ENCODE assay signal across 8 cellular contexts in genomic region chr12:102095677-102096263, GRCh38. TPM values are rescaled to one million over a fixed set of nuclear protein-coding genes. Genes with fewer than 3 reads are reported as not detected.
A peak's percentile ranks its signal among the peaks of the same experiment; 100 is the strongest.
DNase-seq lines count a peak whose midpoint lies in the region; ATAC-seq, FAIRE-seq and TF ChIP-seq lines count a peak whose summit lies in the region.

No MANE protein-coding gene starts in this region.

- H4K8ac ChIP-seq in mesenchymal stem cell (ENCODE audit: low read length) = no peak overlapping the region

- peaks cover 3% of the 10 kb centered on the region for H3K79me1 ChIP-seq in mesenchymal stem cell (replicated peaks; ENCODE audit: low read length, poor library complexity, severe bottlenecking)

- in situ Hi-C loops in astrocyte of the spinal cord (cut with HindIII; ENCODE audit: low sequenced_read_pairs) = no loop called here

- no peak overlapping the region for H2AK5ac ChIP-seq in mesenchymal stem cell (ENCODE audit: low read length, severe bottlenecking)

- DNase-seq in CD4-positive, CD25-positive, alpha-beta regulatory T cell = peak in 2 of 3 donors; percentile 12 to 58
- DNase-seq in NCI-H2081 (lab: John Stamatoyannopoulos, UW) (peak; percentile 11 to 24), astrocyte of the spinal cord (ENCODE audit: low read depth, low spot score) (peak; percentile 31), mesenchymal stem cell (peak; percentile 48), NCI-H1048 (lab: John Stamatoyannopoulos, UW) (no peak), kidney (no peak)

- H2BK15ac ChIP-seq in mesenchymal stem cell (ENCODE audit: low read depth, poor library complexity, severe bottlenecking) = no peak overlapping the region

- TF ChIP-seq CTCF in astrocyte of the spinal cord (IDR thresholded peaks at IDR 0.05; ENCODE audit: low read depth, low read length) (peak; percentile 55), kidney (IDR thresholded peaks at IDR 0.05; ENCODE audit: borderline replicate concordance, extremely low read depth, insufficient read depth) (no peak)

- 82% methylated on average over 2 of the region's 2 CpGs for WGBS in mesenchymal stem cell

- no peak overlapping the region for H3K4me2 ChIP-seq in mesenchymal stem cell (ENCODE audit: low read length, poor library complexity, severe bottlenecking)

- H3K4ac ChIP-seq in mesenchymal stem cell (ENCODE audit: low read depth in 1 of 2, low read length in 2 of 2) = no peak overlapping the region

- H3K4me1 Mint-ChIP-seq in CD4-positive, CD25-positive, alpha-beta regulatory T cell = peaks cover 0 to 27% (median 10%) of the 10 kb centered on the region in 4 donors

- no peak overlapping the region for H3K9ac ChIP-seq in mesenchymal stem cell (ENCODE audit: low read length)
- H3K9ac ChIP-seq in kidney (ENCODE audit: low read length in 2 of 2) = no peak overlapping the region

- H2AFZ ChIP-seq in mesenchymal stem cell (ENCODE audit: low read depth, low read length) = no peak overlapping the region

- no peak overlapping the region for H2BK5ac ChIP-seq in mesenchymal stem cell (ENCODE audit: low read depth, low read length, poor library complexity, severe bottlenecking)

- H2BK12ac ChIP-seq in mesenchymal stem cell (ENCODE audit: low read length in 2 of 2) = no peak overlapping the region

- no peak for FAIRE-seq in kidney (lab: Jason Lieb, UNC)

- no peaks in the 10 kb centered on the region for H3K27me3 ChIP-seq in CD4-positive, CD25-positive, alpha-beta regulatory T cell (ENCODE audit: control insufficient read depth, insufficient read depth, low read length)
- H3K27me3 ChIP-seq in mesenchymal stem cell (ENCODE audit: control insufficient read depth in 1 of 2, insufficient read depth in 1 of 2, low read length in 2 of 2) = no peaks in the 10 kb centered on the region

- H3K36me3 Mint-ChIP-seq in CD4-positive, CD25-positive, alpha-beta regulatory T cell = peaks cover 22% of the 10 kb centered on the region

- peak; percentile 50 to 58 for ATAC-seq in CD4-positive, CD25-positive, alpha-beta regulatory T cell (ENCODE audit: low read depth in 2 of 2)
- ATAC-seq in GM18868 (IDR thresholded peaks at IDR 0.05; ENCODE audit: unreplicated experiment) (peak; percentile 74), HG02759 (IDR thresholded peaks at IDR 0.05; ENCODE audit: unreplicated experiment) (no peak)

- no peak overlapping the region for H3K4me3 Mint-ChIP-seq in CD4-positive, CD25-positive, alpha-beta regulatory T cell

- no peaks in the 10 kb centered on the region for H3K27me3 Mint-ChIP-seq in CD4-positive, CD25-positive, alpha-beta regulatory T cell

- no peaks in the 10 kb centered on the region for H3K9me3 ChIP-seq in CD4-positive, CD25-positive, alpha-beta regulatory T cell (ENCODE audit: control insufficient read depth in 2 of 2, low read length in 2 of 2)
- H3K9me3 ChIP-seq in mesenchymal stem cell (ENCODE audit: control insufficient read depth, low read length) (no peaks in the 10 kb centered on the region), kidney (ENCODE audit: control insufficient read depth in 1 of 2, low read length in 2 of 2) (no peaks in the 10 kb centered on the region)

- no peak overlapping the region for H3K18ac ChIP-seq in mesenchymal stem cell (ENCODE audit: low read depth in 1 of 2, low read length in 2 of 2)

- H3K27ac Mint-ChIP-seq in CD4-positive, CD25-positive, alpha-beta regulatory T cell = no peak overlapping the region

- no peak overlapping the region for H3K4me3 ChIP-seq in CD4-positive, CD25-positive, alpha-beta regulatory T cell (ENCODE audit: low read depth, low read length)
- H3K4me3 ChIP-seq in astrocyte of the spinal cord (ENCODE audit: low read depth, low read length) (no peak overlapping the region), mesenchymal stem cell (ENCODE audit: insufficient read depth in 1 of 2, low read depth in 1 of 2, low read length in 2 of 2) (no peak overlapping the region), kidney (ENCODE audit: low read length in 2 of 2) (no peak overlapping the region)

- intact Hi-C loops in kidney (cut with DNase I) = no loop called here

- H3K36me3 ChIP-seq in CD4-positive, CD25-positive, alpha-beta regulatory T cell (ENCODE audit: control insufficient read depth, insufficient read depth, low read length) = peaks cover 34% of the 10 kb centered on the region
- peaks cover 3 to 47% of the 10 kb centered on the region in 2 experiments for H3K36me3 ChIP-seq in mesenchymal stem cell (ENCODE audit: control insufficient read depth in 1 of 2, insufficient read depth in 2 of 2, low read depth in 1 of 2, low read length in 2 of 2)
- peaks cover 7 to 11% of the 10 kb centered on the region in 2 donors for H3K36me3 ChIP-seq in kidney (ENCODE audit: control insufficient read depth in 1 of 2, insufficient read depth in 2 of 2, low read length in 2 of 2)

- H2BK120ac ChIP-seq in mesenchymal stem cell (ENCODE audit: low read depth, low read length) = no peak overlapping the region

- no peak overlapping the region for H3K27ac ChIP-seq in CD4-positive, CD25-positive, alpha-beta regulatory T cell (ENCODE audit: insufficient read depth, low read length, poor library complexity, severe bottlenecking)
- H3K27ac ChIP-seq in mesenchymal stem cell (ENCODE audit: low read length, poor library complexity, severe bottlenecking) = no peak overlapping the region
- no peak overlapping the region for H3K27ac ChIP-seq in kidney (ENCODE audit: low read depth in 2 of 2, low read length in 2 of 2)

- H4K91ac ChIP-seq in mesenchymal stem cell (ENCODE audit: low read length) = no peak overlapping the region

- H3K23ac ChIP-seq in mesenchymal stem cell (ENCODE audit: low read length in 2 of 2) = no peak overlapping the region

- no peaks in the 10 kb centered on the region for H3K4me1 ChIP-seq in CD4-positive, CD25-positive, alpha-beta regulatory T cell (ENCODE audit: control insufficient read depth, insufficient read depth, low read length, poor library complexity, severe bottlenecking)
- H3K4me1 ChIP-seq in mesenchymal stem cell (ENCODE audit: control insufficient read depth, insufficient read depth, low read depth, low read length) (no peaks in the 10 kb centered on the region), kidney (ENCODE audit: control insufficient read depth in 1 of 2, insufficient read depth in 1 of 2, low read depth in 1 of 2, low read length in 2 of 2) (no peaks in the 10 kb centered on the region)

- H3K14ac ChIP-seq in mesenchymal stem cell (ENCODE audit: low read length in 2 of 2) = no peak overlapping the region

- H3K9me3 Mint-ChIP-seq in CD4-positive, CD25-positive, alpha-beta regulatory T cell = no peaks in the 10 kb centered on the region

RNA-seq across cellular contexts. Expression of gene NUP37, which starts 24.1 kb away (rescaled TPM):
- 17.2 TPM for total RNA-seq in CD4-positive, CD25-positive, alpha-beta regulatory T cell
- polyA plus RNA-seq in CD4-positive, CD25-positive, alpha-beta regulatory T cell = 10 to 100 TPM; 37.8 to 44.7 (median 40.7) TPM
- polyA plus RNA-seq in mesenchymal stem cell (2013, experiment 1 of 2) = 26.9 TPM
- 27.4 TPM for polyA plus RNA-seq in mesenchymal stem cell (2013, experiment 2 of 2)
- 23.2 TPM for total RNA-seq in kidney
- polyA plus RNA-seq in kidney (ENCODE audit: insufficient read depth, low read depth, low replicate concordance) = 26.7 TPM

RNA-seq across cellular contexts. Expression of gene PARPBP, which starts 24.2 kb away (rescaled TPM):
- total RNA-seq in CD4-positive, CD25-positive, alpha-beta regulatory T cell = 3.9 TPM
- polyA plus RNA-seq in CD4-positive, CD25-positive, alpha-beta regulatory T cell = 1 to 10 TPM; 2.6 to 5.1 (median 3.8) TPM
- 2.6 TPM for polyA plus RNA-seq in mesenchymal stem cell (2013, experiment 1 of 2)
- polyA plus RNA-seq in mesenchymal stem cell (2013, experiment 2 of 2) = 2.5 TPM
- 2.8 TPM for total RNA-seq in kidney
- polyA plus RNA-seq in kidney (ENCODE audit: insufficient read depth, low read depth, low replicate concordance) = 1.1 TPM

RNA-seq across cellular contexts. Expression of gene WASHC3, which starts 34.0 kb away (rescaled TPM):
- 50.7 TPM for total RNA-seq in CD4-positive, CD25-positive, alpha-beta regulatory T cell
- 100 to 1,000 TPM in 3 of 4 donors, 10 to 100 TPM in 1; 94.7 to 168 (median 142) TPM for polyA plus RNA-seq in CD4-positive, CD25-positive, alpha-beta regulatory T cell
- polyA plus RNA-seq in mesenchymal stem cell (2013, experiment 1 of 2) = 81.2 TPM
- 80.6 TPM for polyA plus RNA-seq in mesenchymal stem cell (2013, experiment 2 of 2)
- total RNA-seq in kidney = 33.0 TPM
- polyA plus RNA-seq in kidney (ENCODE audit: insufficient read depth, low read depth, low replicate concordance) = 95.9 TPM

Comparison
In these comparisons a context has a peak if more than half of its experiments do, and no peak if none do; other contexts are left out.
1. DNase-seq: peak in CD4-positive, CD25-positive, alpha-beta regulatory T cell (2 of 3), NCI-H2081 (2 of 2), astrocyte of the spinal cord (single experiment) and mesenchymal stem cell (single experiment); none in NCI-H1048 (single experiment) and kidney (single experiment).